ENCODE assay signal across 8 cellular contexts in the genomic region with DNA sequence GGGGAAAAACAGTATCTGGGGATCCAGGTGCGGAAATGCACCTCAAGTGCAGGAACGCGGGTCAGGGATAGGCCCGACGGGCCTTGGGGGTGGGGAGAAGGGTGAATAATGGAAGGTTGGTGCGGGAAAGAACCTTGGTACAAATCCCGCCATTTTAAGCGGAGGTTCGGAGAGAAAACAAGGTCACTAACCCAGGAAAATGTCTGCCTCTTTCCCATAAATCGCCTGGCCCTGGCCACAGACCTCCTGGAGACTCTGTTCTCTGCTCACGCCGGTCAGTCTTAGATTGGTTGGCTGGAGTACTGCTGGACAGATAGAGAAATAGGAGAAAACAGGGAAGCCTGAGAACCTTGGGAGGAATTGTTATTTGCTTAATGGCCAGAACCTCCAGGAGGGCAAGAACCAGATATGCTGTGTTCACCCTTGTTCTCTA. TPM values are rescaled to one million over a fixed set of nuclear protein-coding genes. Genes with fewer than 3 reads are reported as not detected.
DNase-seq lines count a peak whose midpoint lies in the region; ATAC-seq and TF ChIP-seq lines count a peak whose summit lies in the region.

No MANE protein-coding gene starts in this region.

- H3K27me3 ChIP-seq in NT2/D1 (ENCODE audit: insufficient read depth, insufficient read length) = no peaks in the 10 kb centered on the region
- H3K27me3 ChIP-seq in effector memory CD4-positive, alpha-beta T cell (replicated peaks; ENCODE audit: control insufficient read depth, insufficient read depth, low read length, poor library complexity, severe bottlenecking) = no peaks in the 10 kb centered on the region
- H3K27me3 ChIP-seq in naive thymus-derived CD4-positive, alpha-beta T cell (ENCODE audit: control insufficient read depth in 2 of 2, insufficient read depth in 2 of 2, low read length in 2 of 2) = no peaks in the 10 kb centered on the region

- H3K4me3 ChIP-seq in NT2/D1 (ENCODE audit: insufficient read length, low read depth) = peak overlapping the region; percentile 71
- peak overlapping the region; percentile 95 for H3K4me3 ChIP-seq in effector memory CD4-positive, alpha-beta T cell (ENCODE audit: insufficient read depth, low read depth, low read length, poor library complexity, severe bottlenecking)
- H3K4me3 ChIP-seq in naive thymus-derived CD4-positive, alpha-beta T cell (ENCODE audit: low read length) = peak overlapping the region; percentile 87

- H3K4me3 Mint-ChIP-seq in naive thymus-derived CD4-positive, alpha-beta T cell = peak overlapping the region; percentile 91 to 99 (median 95)

- peaks cover 0 to 2% (median 0%) of the 10 kb centered on the region in 5 donors for H3K27me3 Mint-ChIP-seq in naive thymus-derived CD4-positive, alpha-beta T cell

- peaks cover 23% of the 10 kb centered on the region for H3K36me3 ChIP-seq in NT2/D1 (ENCODE audit: insufficient read depth, insufficient read length, low read length)
- H3K36me3 ChIP-seq in effector memory CD4-positive, alpha-beta T cell (ENCODE audit: control insufficient read depth, insufficient read depth, low read length) = no peaks in the 10 kb centered on the region
- H3K36me3 ChIP-seq in naive thymus-derived CD4-positive, alpha-beta T cell (ENCODE audit: control insufficient read depth in 2 of 3, insufficient read depth in 3 of 3, low read length in 3 of 3) = peaks cover 0 to 3% (median 0%) of the 10 kb centered on the region in 3 experiments

- intact Hi-C loops in naive thymus-derived CD4-positive, alpha-beta T cell (cut with micrococcal nuclease) = loop anchor here (5.0 to 10.0 kb wide), 2 partner anchors 731 to 1681 kb away; no protein-coding TSS in a partner anchor

- POLR2A ChIA-PET in naive thymus-derived CD4-positive, alpha-beta T cell (lab: Charles Lee) = interaction anchor here (0.6 to 4.6 kb wide), 7 partner anchors 8 to 653 kb away, joined by 3 to 44 read pairs (median 4); partner anchors contain the start of gene FAM200B
- POLR2A ChIA-PET in HEK293T (lab: Yijun Ruan, JAX) = interaction anchor here (5.1 kb wide), 1 partner anchor 26 kb away, joined by 36 read pairs; the partner anchor contains the start of gene FAM200B

- DNase-seq in G401 (ENCODE audit: low spot score) = peak; percentile 71
- DNase-seq in NT2/D1 (ENCODE audit: low read depth, low spot score) = peak; percentile 35
- no peak for DNase-seq in effector memory CD4-positive, alpha-beta T cell
- peak in 1 of 9 donors; percentile 11 for DNase-seq in naive thymus-derived CD4-positive, alpha-beta T cell
- DNase-seq in GM03348 (ENCODE audit: low spot score) = no peak
- DNase-seq in HEK293T (ENCODE audit: extremely low spot score) = no peak

- CTCF ChIA-PET in naive thymus-derived CD4-positive, alpha-beta T cell (lab: Charles Lee) = no interaction called here
- CTCF ChIA-PET in HEK293T (lab: Yijun Ruan, JAX) = no interaction called here

- no peaks in the 10 kb centered on the region for H3K4me1 ChIP-seq in NT2/D1 (ENCODE audit: insufficient read depth, insufficient read length)
- H3K4me1 ChIP-seq in effector memory CD4-positive, alpha-beta T cell (ENCODE audit: control insufficient read depth, insufficient read depth, low read length, poor library complexity, severe bottlenecking) = peaks cover 28% of the 10 kb centered on the region
- H3K4me1 ChIP-seq in naive thymus-derived CD4-positive, alpha-beta T cell (ENCODE audit: control insufficient read depth in 2 of 2, insufficient read depth in 2 of 2, low read length in 2 of 2) = peaks cover 29% of the 10 kb centered on the region in 2 donors

- peak overlapping the region; percentile 99 for H3K9ac ChIP-seq in NT2/D1 (ENCODE audit: insufficient read length, low read depth)

- peaks cover 0 to 4% (median 0%) of the 10 kb centered on the region in 11 donors for H3K9me3 Mint-ChIP-seq in naive thymus-derived CD4-positive, alpha-beta T cell

- no peak for ATAC-seq in naive thymus-derived CD4-positive, alpha-beta T cell
- ATAC-seq in HG03342 (IDR thresholded peaks at IDR 0.05; ENCODE audit: unreplicated experiment) = no peak
- no peak for ATAC-seq in GM18520 (IDR thresholded peaks at IDR 0.05; ENCODE audit: unreplicated experiment)

- H3K27ac ChIP-seq in effector memory CD4-positive, alpha-beta T cell (ENCODE audit: insufficient read depth, low read length, poor library complexity, severe bottlenecking) = peak overlapping the region; percentile 92
- peak overlapping the region; percentile 90 for H3K27ac ChIP-seq in naive thymus-derived CD4-positive, alpha-beta T cell (ENCODE audit: low read depth, low read length)

- peak overlapping the region; percentile 90 to 98 (median 96) for H3K27ac Mint-ChIP-seq in naive thymus-derived CD4-positive, alpha-beta T cell

- in situ Hi-C loops in G401 (cut with HindIII; ENCODE audit: low sequenced_read_pairs) = no loop called here

- no peaks in the 10 kb centered on the region for H3K9me3 ChIP-seq in NT2/D1 (ENCODE audit: insufficient read depth, low read length)
- H3K9me3 ChIP-seq in effector memory CD4-positive, alpha-beta T cell (ENCODE audit: control insufficient read depth, low read length) = no peaks in the 10 kb centered on the region
- no peaks in the 10 kb centered on the region for H3K9me3 ChIP-seq in naive thymus-derived CD4-positive, alpha-beta T cell (ENCODE audit: control insufficient read depth in 2 of 3, low read length in 3 of 3)

- peaks cover 19 to 44% (median 40%) of the 10 kb centered on the region in 7 donors for H3K4me1 Mint-ChIP-seq in naive thymus-derived CD4-positive, alpha-beta T cell

- peaks cover 0 to 4% (median 0%) of the 10 kb centered on the region in 5 donors for H3K36me3 Mint-ChIP-seq in naive thymus-derived CD4-positive, alpha-beta T cell

TF ChIP-seq in HEK293T, 16 proteins besides CTCF, POLR2A, EP300 and RAD21:
- TF ChIP-seq SUZ12 (IDR thresholded peaks at IDR 0.05) (no peak), BHLHE40 (IDR thresholded peaks at IDR 0.05; ENCODE audit: borderline replicate concordance) (no peak), ARNT (IDR thresholded peaks at IDR 0.05) (no peak), FOXA1 (IDR thresholded peaks at IDR 0.05) (no peak), ELF4 (IDR thresholded peaks at IDR 0.05) (no peak), ZNF384 (IDR thresholded peaks at IDR 0.05) (no peak), FOXM1 (IDR thresholded peaks at IDR 0.05; ENCODE audit: borderline replicate concordance) (no peak), FOXK2 (IDR thresholded peaks at IDR 0.05) (no peak), SP1 (IDR thresholded peaks at IDR 0.05) (no peak), CTBP1 (IDR thresholded peaks at IDR 0.05; ENCODE audit: borderline replicate concordance) (no peak)
- TF ChIP-seq, protein P1, sequence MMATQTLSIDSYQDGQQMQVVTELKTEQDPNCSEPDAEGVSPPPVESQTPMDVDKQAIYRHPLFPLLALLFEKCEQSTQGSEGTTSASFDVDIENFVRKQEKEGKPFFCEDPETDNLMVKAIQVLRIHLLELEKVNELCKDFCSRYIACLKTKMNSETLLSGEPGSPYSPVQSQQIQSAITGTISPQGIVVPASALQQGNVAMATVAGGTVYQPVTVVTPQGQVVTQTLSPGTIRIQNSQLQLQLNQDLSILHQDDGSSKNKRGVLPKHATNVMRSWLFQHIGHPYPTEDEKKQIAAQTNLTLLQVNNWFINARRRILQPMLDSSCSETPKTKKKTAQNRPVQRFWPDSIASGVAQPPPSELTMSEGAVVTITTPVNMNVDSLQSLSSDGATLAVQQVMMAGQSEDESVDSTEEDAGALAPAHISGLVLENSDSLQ (IDR thresholded peaks at IDR 0.05) = no peak

RNA-seq across cellular contexts. Expression of gene FBXL5, which starts 0.9 kb away (rescaled TPM):
- total RNA-seq in G401 (2014; rRNA removed; shearing (Covaris generic)) = 38.9 and 43.1 TPM in 2 replicates
- 100 to 1,000 TPM in 1 of 5 experiments, 10 to 100 TPM in 4; 39.1 to 107 (median 57.4) TPM for total RNA-seq in naive thymus-derived CD4-positive, alpha-beta T cell
- polyA plus RNA-seq in naive thymus-derived CD4-positive, alpha-beta T cell = 100 to 1,000 TPM; 123 to 127 TPM

RNA-seq across cellular contexts. Expression of gene FAM200B, which starts 25.6 kb away (rescaled TPM):
- 26.8 and 27.6 TPM in 2 replicates for total RNA-seq in G401 (2014; rRNA removed; shearing (Covaris generic))
- total RNA-seq in naive thymus-derived CD4-positive, alpha-beta T cell = 10 to 100 TPM; 10.6 to 42.8 (median 27.4) TPM
- 10 to 100 TPM; 54.8 to 91.6 TPM for polyA plus RNA-seq in naive thymus-derived CD4-positive, alpha-beta T cell

RNA-seq across cellular contexts. Expression of gene BST1, which starts 46.8 kb away (rescaled TPM):
- 0.80 TPM in 1 of 2 replicates, not detected in the other for total RNA-seq in G401 (2014; rRNA removed; shearing (Covaris generic))
- total RNA-seq in naive thymus-derived CD4-positive, alpha-beta T cell = 10 to 100 TPM in 1 of 5 experiments, 1 to 10 TPM in 2, under 1 TPM in 2; 0.65 to 41.8 (median 1.1) TPM
- polyA plus RNA-seq in naive thymus-derived CD4-positive, alpha-beta T cell = under 1 TPM; 0.45 to 0.89 TPM

Comparison
In these comparisons a context has a peak if more than half of its experiments do, and no peak if none do; other contexts are left out.
1. DNase-seq: peak in G401 (single experiment) and NT2/D1 (single experiment); none in effector memory CD4-positive, alpha-beta T cell (0 of 3), GM03348 (single experiment) and HEK293T (single experiment).
2. Peak in every context shown above with its lines, with median percentiles within 50 percentile points of each other: H3K4me3 ChIP-seq.